In the genomic region with DNA sequence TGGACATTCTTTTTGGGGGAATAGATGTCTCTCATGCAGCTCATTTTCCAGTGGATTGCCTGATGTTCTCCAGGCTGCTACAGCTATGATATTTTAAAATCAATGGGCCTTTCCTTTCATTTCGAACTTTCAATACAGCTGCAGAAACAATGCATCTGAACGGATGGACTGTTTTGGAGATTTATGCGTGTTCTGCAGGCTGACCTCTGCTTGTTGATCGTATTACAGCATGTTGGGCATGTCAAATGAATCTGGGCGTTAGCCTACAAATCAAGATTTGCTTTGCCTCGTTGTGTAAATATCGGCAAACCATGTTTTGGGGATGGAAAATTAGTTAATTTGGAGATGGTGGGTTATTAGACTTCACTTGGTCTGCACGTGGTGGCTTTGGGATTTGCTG, we compare ENCODE assay signal across 17 cellular contexts.
A peak's percentile ranks its signal among the peaks of the same experiment; 100 is the strongest.
DNase-seq lines count a peak whose midpoint lies in the region; ATAC-seq lines count a peak whose summit lies in the region.
"Had no signal": no experiment of that assay in that cellular context is flagged by ENCODE, and none has a peak within 500 bp of the region (broad histone marks: within the 10 kb centered on the region; RNA-seq: fewer than 3 reads in every experiment).

No MANE protein-coding gene starts in this region.

- H3K27ac Mint-ChIP-seq in T-helper 17 cell = no peak overlapping the region
- H3K27ac Mint-ChIP-seq: CD4-positive, CD25-positive, alpha-beta regulatory T cell; GM23338 had no signal

- no peaks in the 10 kb centered on the region for H3K9me3 ChIP-seq in T-helper 17 cell (ENCODE audit: control insufficient read depth, low read length, poor library complexity, severe bottlenecking)
- H3K9me3 ChIP-seq: BE2C, Caco-2 had no signal

- ATAC-seq in HG03108 (IDR thresholded peaks at IDR 0.05; ENCODE audit: unreplicated experiment) = no peak
- no peak for ATAC-seq in T-helper 17 cell
- ATAC-seq in HG03342 (IDR thresholded peaks at IDR 0.05; ENCODE audit: unreplicated experiment) = no peak
- no peak for ATAC-seq in GM19455 (IDR thresholded peaks at IDR 0.05; ENCODE audit: unreplicated experiment)
- ATAC-seq: K562 had no signal

- H3K4me1 Mint-ChIP-seq in T-helper 17 cell = no peaks in the 10 kb centered on the region

- peak overlapping the region; percentile 67 for H3K27ac ChIP-seq in cingulate gyrus (ENCODE audit: low read depth, low read length)

- no peaks in the 10 kb centered on the region for H3K36me3 Mint-ChIP-seq in T-helper 17 cell (ENCODE audit: low read depth)
- H3K36me3 Mint-ChIP-seq: CD4-positive, CD25-positive, alpha-beta regulatory T cell had no signal

- DNase-seq in NCI-H748 (lab: John Stamatoyannopoulos, UW; ENCODE audit: unreplicated experiment) (peak; percentile 74), left kidney (ENCODE audit: low read depth, low spot score) (peak; percentile 56), T-helper 17 cell (no peak)
- DNase-seq: ACHN; BE2C; C1 segment of cervical spinal cord; Caco-2; CD4-positive, CD25-positive, alpha-beta regulatory T cell; GDM1; HCEC 1CT; IMR-90 had no signal

- H3K4me3 Mint-ChIP-seq in T-helper 17 cell = no peak overlapping the region
- H3K4me3 Mint-ChIP-seq: CD4-positive, CD25-positive, alpha-beta regulatory T cell; GM23338 had no signal

- peaks cover 13% of the 10 kb centered on the region for H3K27me3 Mint-ChIP-seq in T-helper 17 cell
- H3K27me3 Mint-ChIP-seq: CD4-positive, CD25-positive, alpha-beta regulatory T cell had no signal

Comparison
In these comparisons a context has a peak if more than half of its experiments do, and no peak if none do; other contexts are left out.
1. DNase-seq: peak in NCI-H748 (single experiment) and left kidney (single experiment); none in T-helper 17 cell (0 of 3).